In genomic region chr12:69898236-69898635, GRCh38 we compare ENCODE assay signal across 17 cellular contexts.
DNase-seq lines count a peak whose midpoint lies in the region; ATAC-seq, FAIRE-seq and TF ChIP-seq lines count a peak whose summit lies in the region.
"Had no signal": no experiment of that assay in that cellular context is flagged by ENCODE, and none has a peak within 500 bp of the region (broad histone marks: within the 10 kb centered on the region; RNA-seq: fewer than 3 reads in every experiment).

No MANE protein-coding gene starts in this region.

- FAIRE-seq in urothelium cell line (lab: Jason Lieb, UNC) = no peak
- FAIRE-seq: endothelial cell of umbilical vein, GM12891 had no signal

- TF ChIP-seq CTCF in breast epithelium (IDR thresholded peaks at IDR 0.05) = no peak
- TF ChIP-seq CTCF in MCF 10A (IDR thresholded peaks at IDR 0.05; ENCODE audit: unreplicated experiment) = no peak
- TF ChIP-seq CTCF in brain microvascular endothelial cell (IDR thresholded peaks at IDR 0.05; ENCODE audit: low read depth, low read length, missing control alignments) = no peak

- in situ Hi-C loops in brain microvascular endothelial cell (cut with HindIII; ENCODE audit: low pct_ligation_motif_present, low sequenced_read_pairs) = loop anchor here (25.0 kb wide), 1 partner anchor 689 kb away; no protein-coding TSS in a partner anchor

- CTCF ChIA-PET in MCF 10A (lab: Yijun Ruan, JAX) = interaction anchor here (0.7 to 4.3 kb wide), 4 partner anchors 19 to 850 kb away, joined by 3 to 38 read pairs (median 11); no protein-coding TSS in a partner anchor

- H3K9me3 Mint-ChIP-seq in MCF 10A (ENCODE audit: unreplicated experiment) = no peaks in the 10 kb centered on the region
- H3K9me3 Mint-ChIP-seq: activated naive CD4-positive, alpha-beta T cell treated with anti-CD3 and anti-CD28 coated beads, Interleukin-2, amount 10 ng/mL, durations not matched to agents 7 days and 5 days; CD8-positive, alpha-beta memory T cell; central memory CD8-positive, alpha-beta T cell; naive thymus-derived CD8-positive, alpha-beta T cell had no signal

- ATAC-seq in Right ventricle myocardium inferior = no peak
- ATAC-seq: activated CD8-positive, alpha-beta memory T cell treated with anti-CD3 and anti-CD28 coated beads, Interleukin-2, amount 10 ng/mL, durations not matched to agents 7 days and 5 days; left lobe of liver; naive thymus-derived CD8-positive, alpha-beta T cell had no signal

- H3K4me1 Mint-ChIP-seq in MCF 10A (ENCODE audit: insufficient read depth, unreplicated experiment) = peaks cover 10% of the 10 kb centered on the region
- H3K4me1 Mint-ChIP-seq: activated naive CD4-positive, alpha-beta T cell treated with anti-CD3 and anti-CD28 coated beads, Interleukin-2, amount 10 ng/mL, durations not matched to agents 7 days and 5 days; CD8-positive, alpha-beta memory T cell; central memory CD8-positive, alpha-beta T cell had no signal

- H3K27ac Mint-ChIP-seq in MCF 10A (ENCODE audit: low read depth, unreplicated experiment) = no peak overlapping the region
- H3K27ac Mint-ChIP-seq: activated CD8-positive, alpha-beta memory T cell treated with anti-CD3 and anti-CD28 coated beads, Interleukin-2, amount 10 ng/mL, durations not matched to agents 7 days and 5 days; activated naive CD4-positive, alpha-beta T cell treated with anti-CD3 and anti-CD28 coated beads, Interleukin-2, amount 10 ng/mL, durations not matched to agents 7 days and 5 days; CD8-positive, alpha-beta memory T cell; naive thymus-derived CD8-positive, alpha-beta T cell had no signal

- intact Hi-C loops in breast epithelium (cut with DNase I; ENCODE audit: low total_unique reads) = no loop called here
- intact Hi-C loops in MCF 10A (cut with micrococcal nuclease) = no loop called here
- intact Hi-C loops in Right ventricle myocardium inferior (cut with DNase I) = no loop called here

- TF ChIP-seq POLR2A in breast epithelium (IDR thresholded peaks at IDR 0.05) = no peak

- DNase-seq in breast epithelium (ENCODE audit: low spot score in 2 of 2) (peak in 1 of 2 donors; percentile 58), MCF 10A (ENCODE audit: unreplicated experiment) (no peak), brain microvascular endothelial cell (peak; percentile 18), islet precursor cell (peak; percentile 79), urothelium cell line (ENCODE audit: low spot score) (peak; percentile 16), NCI-H146 (lab: John Stamatoyannopoulos, UW) (no peak), Right ventricle myocardium inferior (ENCODE audit: missing footprints) (no peak), H7 (no peak)
- DNase-seq: activated CD8-positive, alpha-beta memory T cell treated with anti-CD3 and anti-CD28 coated beads, Interleukin-2, amount 10 ng/mL, durations not matched to agents 7 days and 5 days; activated naive CD4-positive, alpha-beta T cell treated with anti-CD3 and anti-CD28 coated beads, Interleukin-2, amount 10 ng/mL, durations not matched to agents 7 days and 5 days; CD8-positive, alpha-beta memory T cell; naive thymus-derived CD8-positive, alpha-beta T cell had no signal

- H3K27me3 Mint-ChIP-seq in MCF 10A (ENCODE audit: insufficient read depth, unreplicated experiment) = no peaks in the 10 kb centered on the region
- H3K27me3 Mint-ChIP-seq: activated naive CD4-positive, alpha-beta T cell treated with anti-CD3 and anti-CD28 coated beads, Interleukin-2, amount 10 ng/mL, durations not matched to agents 7 days and 5 days; central memory CD8-positive, alpha-beta T cell had no signal

- no TSS peak for BruUV-seq in MCF 10A (replicated peaks; lab: Mats Ljungman, UMichigan)

- H3K4me3 ChIP-seq in breast epithelium = no peak overlapping the region
- no peak overlapping the region for H3K4me3 ChIP-seq in brain microvascular endothelial cell (ENCODE audit: low read depth, low read length)
- no peak overlapping the region for H3K4me3 ChIP-seq in H7 (ENCODE audit: insufficient read depth, low read depth, low read length)

- H3K27me3 ChIP-seq in breast epithelium (no peaks in the 10 kb centered on the region), brain microvascular endothelial cell (replicated peaks) (no peaks in the 10 kb centered on the region), H7 (ENCODE audit: control insufficient read depth, insufficient read depth, low read length) (no peaks in the 10 kb centered on the region)

- H3K9me3 ChIP-seq in breast epithelium = no peaks in the 10 kb centered on the region

- H3K4me1 ChIP-seq in breast epithelium = no peaks in the 10 kb centered on the region

- POLR2A ChIA-PET in MCF 10A (lab: Yijun Ruan, JAX) = interaction anchor here (0.8 to 1.3 kb wide), 4 partner anchors 13 to 346 kb away, joined by 3 to 4 read pairs (median 4); no protein-coding TSS in a partner anchor

- H3K4me3 Mint-ChIP-seq in MCF 10A (ENCODE audit: unreplicated experiment) = no peak overlapping the region
- H3K4me3 Mint-ChIP-seq: activated CD8-positive, alpha-beta memory T cell treated with anti-CD3 and anti-CD28 coated beads, Interleukin-2, amount 10 ng/mL, durations not matched to agents 7 days and 5 days; activated naive CD4-positive, alpha-beta T cell treated with anti-CD3 and anti-CD28 coated beads, Interleukin-2, amount 10 ng/mL, durations not matched to agents 7 days and 5 days; CD8-positive, alpha-beta memory T cell; central memory CD8-positive, alpha-beta T cell; naive thymus-derived CD8-positive, alpha-beta T cell had no signal

- H3K36me3 ChIP-seq in breast epithelium = no peaks in the 10 kb centered on the region
- no peaks in the 10 kb centered on the region for H3K36me3 ChIP-seq in brain microvascular endothelial cell (replicated peaks)
- no peaks in the 10 kb centered on the region for H3K36me3 ChIP-seq in H7 (replicated peaks; ENCODE audit: control insufficient read depth, insufficient read depth, low read length)

- H3K36me3 Mint-ChIP-seq in MCF 10A (ENCODE audit: insufficient read depth, unreplicated experiment) = no peaks in the 10 kb centered on the region
- H3K36me3 Mint-ChIP-seq: activated CD8-positive, alpha-beta memory T cell treated with anti-CD3 and anti-CD28 coated beads, Interleukin-2, amount 10 ng/mL, durations not matched to agents 7 days and 5 days; activated naive CD4-positive, alpha-beta T cell treated with anti-CD3 and anti-CD28 coated beads, Interleukin-2, amount 10 ng/mL, durations not matched to agents 7 days and 5 days; CD8-positive, alpha-beta memory T cell; naive thymus-derived CD8-positive, alpha-beta T cell had no signal

- H3K27ac ChIP-seq in breast epithelium (peak overlapping the region; percentile 23 to 28), brain microvascular endothelial cell (no peak overlapping the region)
- H3K27ac ChIP-seq: 22Rv1 had no signal

Comparison
In these comparisons a context has a peak if more than half of its experiments do, and no peak if none do; other contexts are left out.
1. DNase-seq: peak in brain microvascular endothelial cell (single experiment), islet precursor cell (single experiment) and urothelium cell line (single experiment); none in MCF 10A (single experiment), NCI-H146 (single experiment), Right ventricle myocardium inferior (single experiment) and H7 (single experiment).